Comparison of ENCODE assay signal across 19 cellular contexts in genomic region chr3:193693774-193694173, GRCh38.
DNase-seq lines count a peak whose midpoint lies in the region; ATAC-seq and TF ChIP-seq lines count a peak whose summit lies in the region.
"Had no signal": no experiment of that assay in that cellular context is flagged by ENCODE, and none has a peak within 500 bp of the region (broad histone marks: within the 10 kb centered on the region; RNA-seq: fewer than 3 reads in every experiment).

No MANE protein-coding gene starts in this region.

- H3K4me3 Mint-ChIP-seq in nephron progenitor cell (no peak overlapping the region), chondrocyte (ENCODE audit: unreplicated experiment) (no peak overlapping the region)
- no peak overlapping the region for H3K4me3 Mint-ChIP-seq in stimulated activated naive CD8-positive, alpha-beta T cell treated with anti-CD3 and anti-CD28 coated beads, Interleukin-15, amount 100 ng/mL, for 72 hours
- H3K4me3 Mint-ChIP-seq: activated CD4-positive, alpha-beta memory T cell treated with anti-CD3 and anti-CD28 coated beads, Interleukin-2, amount 10 ng/mL, durations not matched to agents 7 days and 5 days; activated T-helper 17 cell treated with anti-CD3 and anti-CD28 coated beads, Interleukin-2, amount 50 U/mL, for 72 hours; natural killer cell treated with Interleukin-12 subunit alpha and Interleukin-12 subunit beta and Interleukin-15 and Interleukin-18, amount 100 ng/mL, for 72 hours; T-helper 2 cell treated with Interferon-gamma antibody and Interleukin-4, amounts not matched to agents 5 μg/mL and 100 μg/mL, for 36 hours had no signal

- peak; percentile 58 for ATAC-seq in GM18499 (IDR thresholded peaks at IDR 0.05; ENCODE audit: insufficient read depth, unreplicated experiment)
- peak; percentile 50 for ATAC-seq in HG02885 (IDR thresholded peaks at IDR 0.05; ENCODE audit: poor library complexity, unreplicated experiment)
- no peak for ATAC-seq in stimulated activated naive CD8-positive, alpha-beta T cell treated with anti-CD3 and anti-CD28 coated beads, Interleukin-15, amount 100 ng/mL, for 72 hours
- no peak for ATAC-seq in HG03520 (IDR thresholded peaks at IDR 0.05; ENCODE audit: unreplicated experiment)
- ATAC-seq: activated T-helper 17 cell treated with anti-CD3 and anti-CD28 coated beads, Interleukin-2, amount 50 U/mL, for 72 hours; left ventricle myocardium superior; natural killer cell treated with Interleukin-12 subunit alpha and Interleukin-12 subunit beta and Interleukin-15 and Interleukin-18, amount 100 ng/mL, for 72 hours; sciatic nerve had no signal

- DNase-seq in NOMO-1 (lab: John Stamatoyannopoulos, UW; ENCODE audit: unreplicated experiment in 2 of 2) = peak; percentile 44 to 69
- no peak for DNase-seq in nephron progenitor cell
- DNase-seq in stimulated activated naive CD8-positive, alpha-beta T cell treated with anti-CD3 and anti-CD28 coated beads, Interleukin-15, amount 100 ng/mL, for 72 hours = no peak
- no peak for DNase-seq in chondrocyte (ENCODE audit: low spot score)
- no peak for DNase-seq in adrenal gland
- DNase-seq: activated CD4-positive, alpha-beta memory T cell treated with anti-CD3 and anti-CD28 coated beads, Interleukin-2, amount 10 ng/mL, durations not matched to agents 7 days and 5 days; BE2C; dorsolateral prefrontal cortex; left ventricle myocardium superior; NCI-H2227 treated with DMSO at 0.1 percent for 48 hours; stimulated activated CD4-positive, alpha-beta T cell treated with anti-CD3 and anti-CD28 coated beads, Interleukin-4, amount 100 ng/mL, for 4 hours; stimulated activated naive CD4-positive, alpha-beta T cell treated with Interleukin-2 at 50 U/mL for 16 hours had no signal

- H3K4me1 ChIP-seq in adrenal gland (replicated peaks in 1 of 2) = no peaks in the 10 kb centered on the region
- H3K4me1 ChIP-seq: BE2C had no signal

- no peak overlapping the region for H3K27ac ChIP-seq in adrenal gland
- H3K27ac ChIP-seq: dorsolateral prefrontal cortex had no signal

- H3K4me1 Mint-ChIP-seq in nephron progenitor cell = no peaks in the 10 kb centered on the region
- no peaks in the 10 kb centered on the region for H3K4me1 Mint-ChIP-seq in stimulated activated naive CD8-positive, alpha-beta T cell treated with anti-CD3 and anti-CD28 coated beads, Interleukin-15, amount 100 ng/mL, for 72 hours
- H3K4me1 Mint-ChIP-seq in chondrocyte (ENCODE audit: low read depth) = peaks cover 6% of the 10 kb centered on the region
- H3K4me1 Mint-ChIP-seq: activated CD4-positive, alpha-beta memory T cell treated with anti-CD3 and anti-CD28 coated beads, Interleukin-2, amount 10 ng/mL, durations not matched to agents 7 days and 5 days; activated T-helper 17 cell treated with anti-CD3 and anti-CD28 coated beads, Interleukin-2, amount 50 U/mL, for 72 hours had no signal

- intact Hi-C loops in adrenal gland (cut with DNase I) = no loop called here

- no peak for TF ChIP-seq CTCF in nephron progenitor cell (IDR thresholded peaks at IDR 0.05)
- no peak for TF ChIP-seq CTCF in chondrocyte (IDR thresholded peaks at IDR 0.05)
- no peak for TF ChIP-seq CTCF in adrenal gland (IDR thresholded peaks at IDR 0.05)

- H3K27me3 ChIP-seq in adrenal gland = no peaks in the 10 kb centered on the region
- H3K27me3 ChIP-seq: BE2C, dorsolateral prefrontal cortex had no signal

- no peaks in the 10 kb centered on the region for H3K27me3 Mint-ChIP-seq in nephron progenitor cell (ENCODE audit: low read depth, poor library complexity)
- no peaks in the 10 kb centered on the region for H3K27me3 Mint-ChIP-seq in stimulated activated naive CD8-positive, alpha-beta T cell treated with anti-CD3 and anti-CD28 coated beads, Interleukin-15, amount 100 ng/mL, for 72 hours
- H3K27me3 Mint-ChIP-seq in chondrocyte (ENCODE audit: low read depth) = no peaks in the 10 kb centered on the region
- H3K27me3 Mint-ChIP-seq: activated CD4-positive, alpha-beta memory T cell treated with anti-CD3 and anti-CD28 coated beads, Interleukin-2, amount 10 ng/mL, durations not matched to agents 7 days and 5 days; activated T-helper 17 cell treated with anti-CD3 and anti-CD28 coated beads, Interleukin-2, amount 50 U/mL, for 72 hours; natural killer cell treated with Interleukin-12 subunit alpha and Interleukin-12 subunit beta and Interleukin-15 and Interleukin-18, amount 100 ng/mL, for 72 hours had no signal

- WGBS in adrenal gland, 4 donors = 72 to 88% (median 77%) methylated on average over 5 of the region's 5 CpGs

- H3K9me3 ChIP-seq in adrenal gland (replicated peaks in 1 of 3) = no peaks in the 10 kb centered on the region
- H3K9me3 ChIP-seq: BE2C had no signal

- H3K4me3 ChIP-seq in adrenal gland = no peak overlapping the region
- H3K4me3 ChIP-seq: dorsolateral prefrontal cortex had no signal

- H3K36me3 ChIP-seq in adrenal gland (replicated peaks in 1 of 2) = peaks cover 0 to 17% of the 10 kb centered on the region in 2 donors

- H3K27ac Mint-ChIP-seq in nephron progenitor cell (peak overlapping the region; percentile 11), chondrocyte (ENCODE audit: unreplicated experiment) (no peak overlapping the region)
- H3K27ac Mint-ChIP-seq in stimulated activated naive CD8-positive, alpha-beta T cell treated with anti-CD3 and anti-CD28 coated beads, Interleukin-15, amount 100 ng/mL, for 72 hours = peak overlapping the region in 1 of 2 donors; percentile 70
- H3K27ac Mint-ChIP-seq: activated CD4-positive, alpha-beta memory T cell treated with anti-CD3 and anti-CD28 coated beads, Interleukin-2, amount 10 ng/mL, durations not matched to agents 7 days and 5 days; natural killer cell treated with Interleukin-12 subunit alpha and Interleukin-12 subunit beta and Interleukin-15 and Interleukin-18, amount 100 ng/mL, for 72 hours; T-helper 2 cell treated with Interferon-gamma antibody and Interleukin-4, amounts not matched to agents 5 μg/mL and 100 μg/mL, for 36 hours had no signal

- TF ChIP-seq POLR2A in adrenal gland (IDR thresholded peaks at IDR 0.05) = no peak

- H3K9me3 Mint-ChIP-seq in nephron progenitor cell (no peaks in the 10 kb centered on the region), chondrocyte (ENCODE audit: low read depth) (no peaks in the 10 kb centered on the region)
- no peaks in the 10 kb centered on the region for H3K9me3 Mint-ChIP-seq in stimulated activated naive CD8-positive, alpha-beta T cell treated with anti-CD3 and anti-CD28 coated beads, Interleukin-15, amount 100 ng/mL, for 72 hours
- H3K9me3 Mint-ChIP-seq: activated CD4-positive, alpha-beta memory T cell treated with anti-CD3 and anti-CD28 coated beads, Interleukin-2, amount 10 ng/mL, durations not matched to agents 7 days and 5 days; activated T-helper 17 cell treated with anti-CD3 and anti-CD28 coated beads, Interleukin-2, amount 50 U/mL, for 72 hours; natural killer cell treated with Interleukin-12 subunit alpha and Interleukin-12 subunit beta and Interleukin-15 and Interleukin-18, amount 100 ng/mL, for 72 hours; T-helper 2 cell treated with Interferon-gamma antibody and Interleukin-4, amounts not matched to agents 5 μg/mL and 100 μg/mL, for 36 hours had no signal

- peaks cover 44% of the 10 kb centered on the region for H3K36me3 Mint-ChIP-seq in nephron progenitor cell (ENCODE audit: low read depth)
- H3K36me3 Mint-ChIP-seq in chondrocyte (ENCODE audit: low read depth) = peaks cover 8% of the 10 kb centered on the region

Comparison
In these comparisons a context has a peak if more than half of its experiments do, and no peak if none do; other contexts are left out.
1. ATAC-seq: peak in GM18499 (single experiment) and HG02885 (single experiment); none in stimulated activated naive CD8-positive, alpha-beta T cell treated with anti-CD3 and anti-CD28 coated beads, Interleukin-15, amount 100 ng/mL, for 72 hours (single experiment) and HG03520 (single experiment).
2. DNase-seq: peak in NOMO-1 (2 of 2); none in nephron progenitor cell (single experiment), stimulated activated naive CD8-positive, alpha-beta T cell treated with anti-CD3 and anti-CD28 coated beads, Interleukin-15, amount 100 ng/mL, for 72 hours (0 of 2), chondrocyte (single experiment) and adrenal gland (0 of 7).